ENCODE assay signal across 1 cellular context in the genomic region with DNA sequence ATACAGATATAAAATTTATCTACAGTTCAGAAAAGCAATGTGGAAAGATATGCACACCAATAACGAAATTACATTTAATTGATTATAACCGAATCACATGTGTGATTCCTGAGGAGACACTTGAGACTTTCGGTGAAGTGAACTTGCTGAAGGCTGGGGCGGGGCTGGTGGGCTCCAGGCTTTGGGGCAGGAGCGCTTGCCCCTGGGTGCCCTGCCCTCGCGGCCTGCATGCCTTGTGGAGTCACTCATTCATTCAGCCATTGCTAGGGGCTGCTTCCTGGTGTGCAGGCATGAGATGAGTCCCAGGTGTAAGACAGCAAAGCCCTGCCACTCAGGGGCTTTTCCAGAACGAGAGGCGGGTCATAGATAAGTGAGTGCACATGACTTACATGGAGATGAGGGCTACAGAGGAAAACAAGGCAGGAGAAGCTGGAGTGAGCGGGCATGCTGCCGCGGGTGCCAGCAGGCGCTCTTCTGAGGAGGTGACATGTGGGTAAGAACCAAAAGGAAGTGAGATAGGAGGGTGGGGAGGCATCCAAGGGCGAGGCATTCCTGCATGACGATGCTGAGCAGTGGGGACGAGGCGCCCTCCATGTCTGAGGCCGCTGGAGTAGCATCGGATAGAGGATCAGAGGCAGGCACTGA.
TF ChIP-seq lines count a peak whose summit lies in the region.

No MANE protein-coding gene starts in this region.

TF ChIP-seq in H1, 55 proteins besides CTCF, POLR2A, EP300 and RAD21:
- no peak for TF ChIP-seq GABPA (IDR thresholded peaks at IDR 0.05; ENCODE audit: borderline replicate concordance, insufficient read depth, low read length)
- TF ChIP-seq GTF2F1 (IDR thresholded peaks at IDR 0.05; ENCODE audit: borderline replicate concordance, low read depth, low read length): no peak
- no peak for TF ChIP-seq SIX5 (IDR thresholded peaks at IDR 0.05; ENCODE audit: low read depth, low read length)
- TF ChIP-seq, protein P1, sequence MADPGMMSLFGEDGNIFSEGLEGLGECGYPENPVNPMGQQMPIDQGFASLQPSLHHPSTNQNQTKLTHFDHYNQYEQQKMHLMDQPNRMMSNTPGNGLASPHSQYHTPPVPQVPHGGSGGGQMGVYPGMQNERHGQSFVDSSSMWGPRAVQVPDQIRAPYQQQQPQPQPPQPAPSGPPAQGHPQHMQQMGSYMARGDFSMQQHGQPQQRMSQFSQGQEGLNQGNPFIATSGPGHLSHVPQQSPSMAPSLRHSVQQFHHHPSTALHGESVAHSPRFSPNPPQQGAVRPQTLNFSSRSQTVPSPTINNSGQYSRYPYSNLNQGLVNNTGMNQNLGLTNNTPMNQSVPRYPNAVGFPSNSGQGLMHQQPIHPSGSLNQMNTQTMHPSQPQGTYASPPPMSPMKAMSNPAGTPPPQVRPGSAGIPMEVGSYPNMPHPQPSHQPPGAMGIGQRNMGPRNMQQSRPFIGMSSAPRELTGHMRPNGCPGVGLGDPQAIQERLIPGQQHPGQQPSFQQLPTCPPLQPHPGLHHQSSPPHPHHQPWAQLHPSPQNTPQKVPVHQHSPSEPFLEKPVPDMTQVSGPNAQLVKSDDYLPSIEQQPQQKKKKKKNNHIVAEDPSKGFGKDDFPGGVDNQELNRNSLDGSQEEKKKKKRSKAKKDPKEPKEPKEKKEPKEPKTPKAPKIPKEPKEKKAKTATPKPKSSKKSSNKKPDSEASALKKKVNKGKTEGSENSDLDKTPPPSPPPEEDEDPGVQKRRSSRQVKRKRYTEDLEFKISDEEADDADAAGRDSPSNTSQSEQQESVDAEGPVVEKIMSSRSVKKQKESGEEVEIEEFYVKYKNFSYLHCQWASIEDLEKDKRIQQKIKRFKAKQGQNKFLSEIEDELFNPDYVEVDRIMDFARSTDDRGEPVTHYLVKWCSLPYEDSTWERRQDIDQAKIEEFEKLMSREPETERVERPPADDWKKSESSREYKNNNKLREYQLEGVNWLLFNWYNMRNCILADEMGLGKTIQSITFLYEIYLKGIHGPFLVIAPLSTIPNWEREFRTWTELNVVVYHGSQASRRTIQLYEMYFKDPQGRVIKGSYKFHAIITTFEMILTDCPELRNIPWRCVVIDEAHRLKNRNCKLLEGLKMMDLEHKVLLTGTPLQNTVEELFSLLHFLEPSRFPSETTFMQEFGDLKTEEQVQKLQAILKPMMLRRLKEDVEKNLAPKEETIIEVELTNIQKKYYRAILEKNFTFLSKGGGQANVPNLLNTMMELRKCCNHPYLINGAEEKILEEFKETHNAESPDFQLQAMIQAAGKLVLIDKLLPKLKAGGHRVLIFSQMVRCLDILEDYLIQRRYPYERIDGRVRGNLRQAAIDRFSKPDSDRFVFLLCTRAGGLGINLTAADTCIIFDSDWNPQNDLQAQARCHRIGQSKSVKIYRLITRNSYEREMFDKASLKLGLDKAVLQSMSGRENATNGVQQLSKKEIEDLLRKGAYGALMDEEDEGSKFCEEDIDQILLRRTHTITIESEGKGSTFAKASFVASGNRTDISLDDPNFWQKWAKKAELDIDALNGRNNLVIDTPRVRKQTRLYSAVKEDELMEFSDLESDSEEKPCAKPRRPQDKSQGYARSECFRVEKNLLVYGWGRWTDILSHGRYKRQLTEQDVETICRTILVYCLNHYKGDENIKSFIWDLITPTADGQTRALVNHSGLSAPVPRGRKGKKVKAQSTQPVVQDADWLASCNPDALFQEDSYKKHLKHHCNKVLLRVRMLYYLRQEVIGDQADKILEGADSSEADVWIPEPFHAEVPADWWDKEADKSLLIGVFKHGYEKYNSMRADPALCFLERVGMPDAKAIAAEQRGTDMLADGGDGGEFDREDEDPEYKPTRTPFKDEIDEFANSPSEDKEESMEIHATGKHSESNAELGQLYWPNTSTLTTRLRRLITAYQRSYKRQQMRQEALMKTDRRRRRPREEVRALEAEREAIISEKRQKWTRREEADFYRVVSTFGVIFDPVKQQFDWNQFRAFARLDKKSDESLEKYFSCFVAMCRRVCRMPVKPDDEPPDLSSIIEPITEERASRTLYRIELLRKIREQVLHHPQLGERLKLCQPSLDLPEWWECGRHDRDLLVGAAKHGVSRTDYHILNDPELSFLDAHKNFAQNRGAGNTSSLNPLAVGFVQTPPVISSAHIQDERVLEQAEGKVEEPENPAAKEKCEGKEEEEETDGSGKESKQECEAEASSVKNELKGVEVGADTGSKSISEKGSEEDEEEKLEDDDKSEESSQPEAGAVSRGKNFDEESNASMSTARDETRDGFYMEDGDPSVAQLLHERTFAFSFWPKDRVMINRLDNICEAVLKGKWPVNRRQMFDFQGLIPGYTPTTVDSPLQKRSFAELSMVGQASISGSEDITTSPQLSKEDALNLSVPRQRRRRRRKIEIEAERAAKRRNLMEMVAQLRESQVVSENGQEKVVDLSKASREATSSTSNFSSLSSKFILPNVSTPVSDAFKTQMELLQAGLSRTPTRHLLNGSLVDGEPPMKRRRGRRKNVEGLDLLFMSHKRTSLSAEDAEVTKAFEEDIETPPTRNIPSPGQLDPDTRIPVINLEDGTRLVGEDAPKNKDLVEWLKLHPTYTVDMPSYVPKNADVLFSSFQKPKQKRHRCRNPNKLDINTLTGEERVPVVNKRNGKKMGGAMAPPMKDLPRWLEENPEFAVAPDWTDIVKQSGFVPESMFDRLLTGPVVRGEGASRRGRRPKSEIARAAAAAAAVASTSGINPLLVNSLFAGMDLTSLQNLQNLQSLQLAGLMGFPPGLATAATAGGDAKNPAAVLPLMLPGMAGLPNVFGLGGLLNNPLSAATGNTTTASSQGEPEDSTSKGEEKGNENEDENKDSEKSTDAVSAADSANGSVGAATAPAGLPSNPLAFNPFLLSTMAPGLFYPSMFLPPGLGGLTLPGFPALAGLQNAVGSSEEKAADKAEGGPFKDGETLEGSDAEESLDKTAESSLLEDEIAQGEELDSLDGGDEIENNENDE (IDR thresholded peaks at IDR 0.05; ENCODE audit: insufficient replicate concordance, low read length): no peak
- TF ChIP-seq HDAC2 (IDR thresholded peaks at IDR 0.05; ENCODE audit: borderline replicate concordance in 1 of 2, low read depth in 2 of 2, low read length in 2 of 2): no peak
- TF ChIP-seq SUZ12 (IDR thresholded peaks at IDR 0.05; ENCODE audit: low read length): no peak
- no peak for TF ChIP-seq SP4 (IDR thresholded peaks at IDR 0.05; ENCODE audit: low read length)
- no peak for TF ChIP-seq KDM4A (IDR thresholded peaks at IDR 0.05; ENCODE audit: low read depth, low read length, severe bottlenecking)
- no peak for TF ChIP-seq SIRT6 (IDR thresholded peaks at IDR 0.05; ENCODE audit: low read length)
- no peak for TF ChIP-seq PHF8 (conservative IDR thresholded peaks at IDR 0.05; ENCODE audit: low read depth, low read length)
